11 cellular contexts compared by ENCODE assay signal in the genomic region with DNA sequence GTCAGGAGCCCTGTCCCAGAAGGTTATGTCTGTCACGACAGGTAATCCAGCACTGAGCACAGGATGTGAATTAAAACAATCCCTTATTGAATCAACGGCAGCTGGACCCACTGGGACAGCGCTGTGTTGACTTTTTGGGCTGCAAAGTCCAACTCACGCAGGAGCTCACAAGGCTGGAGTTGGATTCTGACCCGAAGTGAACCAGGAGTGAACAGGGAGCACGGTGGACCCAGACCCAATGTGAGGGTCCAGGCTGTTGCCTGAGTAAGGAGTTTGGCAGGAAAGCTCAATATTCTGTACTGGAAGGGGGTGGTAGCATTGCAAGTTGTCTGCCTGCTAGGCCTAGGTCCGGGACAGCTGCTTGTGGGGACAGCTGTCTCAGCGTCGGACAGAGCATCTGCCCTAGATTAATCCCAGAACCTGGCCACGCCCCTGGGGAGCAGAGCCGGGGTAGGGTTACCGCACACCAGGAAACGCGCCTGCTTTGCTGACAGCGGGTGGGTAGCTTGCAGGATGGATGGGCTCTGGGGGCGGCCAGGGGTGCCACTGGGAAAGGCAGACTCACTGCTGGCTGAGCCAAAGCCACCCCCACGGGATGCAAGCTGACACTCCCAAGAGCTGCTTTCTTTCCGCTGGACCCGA. TPM values are rescaled to one million over a fixed set of nuclear protein-coding genes. Genes with fewer than 3 reads are reported as not detected.
DNase-seq lines count a peak whose midpoint lies in the region; ATAC-seq and TF ChIP-seq lines count a peak whose summit lies in the region.
"Had no signal": no experiment of that assay in that cellular context is flagged by ENCODE, and none has a peak within 500 bp of the region (broad histone marks: within the 10 kb centered on the region; RNA-seq: fewer than 3 reads in every experiment).

No MANE protein-coding gene starts in this region.

- TF ChIP-seq CTCF in PC-3 (conservative IDR thresholded peaks at IDR 0.05; ENCODE audit: low read depth, low read length), result no peak

- H3K4me2 ChIP-seq in PC-3 (ENCODE audit: low read length), result peak overlapping the region; percentile 67

- no peaks in the 10 kb centered on the region for H4K20me1 ChIP-seq in PC-3 (ENCODE audit: low read length)

- intact Hi-C loops in PC-3 (cut with micrococcal nuclease) (no loop called here), left colon (cut with DNase I, micrococcal nuclease) (no loop called here)

- peak; percentile 7 for DNase-seq in stimulated activated CD4-positive, alpha-beta T cell treated with anti-CD3 and anti-CD28 coated beads, Interleukin-15, amount 100 ng/mL, for 24 hours
- no peak for DNase-seq in stimulated activated CD4-positive, alpha-beta T cell treated with anti-CD3 and anti-CD28 coated beads, Interleukin-4, amount 100 ng/mL, for 24 hours
- DNase-seq in PC-3, result no peak
- DNase-seq in left colon, result peak in 1 of 2 donors; percentile 15
- DNase-seq: activated gamma-delta T cell treated with Interleukin-2 at 50 U/mL for 16 hours, Kasumi-1 had no signal

- POLR2A ChIA-PET in PC-3 (lab: Charles Lee; ENCODE audit: unreplicated experiment), result no interaction called here

- peak; percentile 65 for ATAC-seq in PC-3
- ATAC-seq in left colon, result peak; percentile 38
- ATAC-seq in HG03565 (IDR thresholded peaks at IDR 0.05; ENCODE audit: unreplicated experiment), result no peak
- no peak for ATAC-seq in HG03095 (IDR thresholded peaks at IDR 0.05; ENCODE audit: unreplicated experiment)
- ATAC-seq in HG03354 (IDR thresholded peaks at IDR 0.05; ENCODE audit: poor library complexity, severe bottlenecking, unreplicated experiment), result no peak
- no peak for ATAC-seq in GM21825 (IDR thresholded peaks at IDR 0.05; ENCODE audit: unreplicated experiment)
- ATAC-seq: T-cell had no signal

- no TSS peak for BruUV-seq in PC-3 (replicated peaks; lab: Mats Ljungman, UMichigan)

- H3K36me3 ChIP-seq in PC-3 (ENCODE audit: low read depth, low read length), result no peaks in the 10 kb centered on the region

- H3K9me3 ChIP-seq in PC-3 (ENCODE audit: low read length), result no peaks in the 10 kb centered on the region

- H3K9me2 ChIP-seq in PC-3 (replicated peaks; ENCODE audit: low read length), result no peaks in the 10 kb centered on the region

- H3K4me3 ChIP-seq in PC-3 (ENCODE audit: low read length), result peak overlapping the region; percentile 55

- CTCF ChIA-PET in PC-3 (lab: Charles Lee), result interaction anchor here (0.7 kb wide), 1 partner anchor 26 kb away, joined by 3 read pairs; no protein-coding TSS in a partner anchor

- no peak overlapping the region for H3K27ac ChIP-seq in PC-3 (ENCODE audit: low read length)

- no peaks in the 10 kb centered on the region for H3K79me2 ChIP-seq in PC-3 (ENCODE audit: low read length)

- H3K27me3 ChIP-seq in PC-3 (ENCODE audit: low read length), result no peaks in the 10 kb centered on the region

- H3K9ac ChIP-seq in PC-3 (ENCODE audit: low read length), result no peak overlapping the region

- peak overlapping the region; percentile 63; the same call in 1 of the 2 replicates for H2AFZ ChIP-seq in PC-3 (ENCODE audit: low read length)

- no peaks in the 10 kb centered on the region for H3K4me1 ChIP-seq in PC-3 (ENCODE audit: insufficient read depth, low read length)

- H3F3A ChIP-seq in PC-3 (ENCODE audit: low read length, unreplicated experiment), result no peaks in the 10 kb centered on the region

RNA-seq across cellular contexts. Expression of a gene that starts 24.0 kb away (rescaled TPM):
- total RNA-seq in PC-3 (2014; rRNA removed), result not detected in 2 replicates
- not detected for total RNA-seq in left colon

Comparison
In these comparisons a context has a peak if more than half of its experiments do, and no peak if none do; other contexts are left out.
1. ATAC-seq: peak in PC-3 (single experiment) and left colon (single experiment); none in HG03565 (single experiment), HG03095 (single experiment), HG03354 (single experiment) and GM21825 (single experiment).